Comparison of ENCODE assay signal across 19 cellular contexts in genomic region chr11:120682026-120682649, GRCh38.
DNase-seq lines count a peak whose midpoint lies in the region; ATAC-seq, FAIRE-seq and TF ChIP-seq lines count a peak whose summit lies in the region.
"Had no signal": no experiment of that assay in that cellular context is flagged by ENCODE, and none has a peak within 500 bp of the region (broad histone marks: within the 10 kb centered on the region; RNA-seq: fewer than 3 reads in every experiment).

No MANE protein-coding gene starts in this region.

- H3K79me2 ChIP-seq in H1 (ENCODE audit: control insufficient read depth in 1 of 2, insufficient read depth in 2 of 2, low read length in 2 of 2) = no peaks in the 10 kb centered on the region

- peak overlapping the region; percentile 50 for H4K91ac ChIP-seq in H1 (replicated peaks; ENCODE audit: insufficient read length, low read length)
- no peak overlapping the region for H4K91ac ChIP-seq in neuronal stem cell (ENCODE audit: low read depth, low read length, poor library complexity)

- H3K9ac ChIP-seq in H1 (replicated peaks in 1 of 4; ENCODE audit: extremely low read depth in 1 of 4, low read depth in 3 of 4, low read length in 3 of 4) (no peak overlapping the region), neuronal stem cell (ENCODE audit: low read depth, low read length, poor library complexity) (no peak overlapping the region)
- H3K9ac ChIP-seq: BLaER1 had no signal

- TF ChIP-seq RAD21 in H1 (IDR thresholded peaks at IDR 0.05 in 1 of 2, conservative IDR thresholded peaks at IDR 0.05 in 1 of 2; ENCODE audit: low read depth in 2 of 2, low read length in 2 of 2) = 0 out of 4 replicates have a peak, but pooled peaks of 1 of the 2 experiments have one; percentile 2

- intact Hi-C loops in upper lobe of right lung (cut with DNase I) = no loop called here

- H4K8ac ChIP-seq in H1 (ENCODE audit: extremely low read depth, insufficient read depth, low read length) (no peak overlapping the region), neuronal stem cell (ENCODE audit: low read depth, low read length) (no peak overlapping the region)

- H3K56ac ChIP-seq in H1 (replicated peaks; ENCODE audit: insufficient read length, low read depth, low read length) = no peak overlapping the region

- H4K20me1 ChIP-seq in H1 (replicated peaks in 1 of 2; ENCODE audit: control insufficient read depth in 1 of 2, insufficient read depth in 2 of 2, low read length in 2 of 2) = no peaks in the 10 kb centered on the region
- H4K20me1 ChIP-seq: BLaER1 had no signal

- TF ChIP-seq CTCF in H1 (IDR thresholded peaks at IDR 0.05; ENCODE audit: control extremely low read depth in 1 of 3, insufficient read depth in 1 of 3, low read depth in 1 of 3, low read length in 3 of 3) (no peak), upper lobe of right lung (IDR thresholded peaks at IDR 0.05) (no peak)

- H3K14ac ChIP-seq in H1 (ENCODE audit: insufficient read length) (no peak overlapping the region), neuronal stem cell (ENCODE audit: low read length) (no peak overlapping the region)

- H3K27me3 ChIP-seq in H1 (replicated peaks in 1 of 4; ENCODE audit: control insufficient read depth in 3 of 4, extremely low read depth in 1 of 4, insufficient read depth in 3 of 4, low read length in 3 of 4) (no peaks in the 10 kb centered on the region), neuronal stem cell (ENCODE audit: control insufficient read depth in 3 of 3, insufficient read depth in 3 of 3, low read depth in 1 of 3, low read length in 3 of 3) (no peaks in the 10 kb centered on the region), upper lobe of right lung (peaks cover 18% of the 10 kb centered on the region)
- H3K27me3 ChIP-seq: BLaER1, MG63 had no signal

- H3K4me3 ChIP-seq in H1 (ENCODE audit: extremely low read depth in 1 of 4, insufficient read depth in 2 of 4, low read depth in 3 of 4, low read length in 4 of 4) (no peak overlapping the region), neuronal stem cell (ENCODE audit: low read length in 2 of 2) (peak overlapping the region in 1 of 2 donors; percentile 8), upper lobe of right lung (no peak overlapping the region)
- H3K4me3 ChIP-seq: A549, BLaER1, MG63 had no signal

- H2AFZ ChIP-seq in H1 (ENCODE audit: low read length) (0 out of 2 replicates have a peak overlapping the region, but pooled peaks have one; percentile 6), neuronal stem cell (ENCODE audit: low read length) (peak overlapping the region; percentile 79)

- 0 out of 2 replicates have a peak, but pooled peaks cover 2% of the 10 kb centered on the region for H3K79me1 ChIP-seq in H1 (ENCODE audit: low read depth, low read length)
- no peaks in the 10 kb centered on the region for H3K79me1 ChIP-seq in neuronal stem cell (ENCODE audit: low read depth, low read length)

- H2BK12ac ChIP-seq in H1 (ENCODE audit: low read depth, low read length) (no peak overlapping the region), neuronal stem cell (ENCODE audit: low read length) (no peak overlapping the region)

- no peak overlapping the region for H3K4me2 ChIP-seq in H1 (ENCODE audit: insufficient read depth in 1 of 2, low read depth in 2 of 2, low read length in 2 of 2)
- no peak overlapping the region for H3K4me2 ChIP-seq in neuronal stem cell (ENCODE audit: insufficient read depth, low read length, poor library complexity, severe bottlenecking)
- H3K4me2 ChIP-seq: A549, BLaER1 had no signal

- H2BK120ac ChIP-seq in H1 (replicated peaks; ENCODE audit: low read depth, low read length) = no peak overlapping the region
- H2BK120ac ChIP-seq in neuronal stem cell (ENCODE audit: low read depth, low read length) = no peak overlapping the region

- DNase-seq in GM12892 (ENCODE audit: insufficient read length) (no peak), H1 (ENCODE audit: low read depth in 1 of 2, low spot score in 2 of 2) (peak in 1 of 2 experiments; percentile 17), medulla oblongata (ENCODE audit: extremely low spot score) (peak; percentile 35), neuronal stem cell (ENCODE audit: low spot score) (no peak), LoVo (ENCODE audit: low spot score) (no peak), DMS53 treated with DMSO at 0.1 percent for 48 hours (lab: John Stamatoyannopoulos, UW; ENCODE audit: unreplicated experiment) (no peak), upper lobe of right lung (no peak)
- DNase-seq: CD4-positive, alpha-beta memory T cell; DMS153; Karpas-422; NCI-H1048; NCI-H146; NCI-H2081 treated with DMSO at 0.1 percent for 48 hours; NK-92 treated with Interleukin-12 subunit alpha and Interleukin-12 subunit beta, amount 100 ng/mL, for 24 hours; OCI-M1; Right ventricle myocardium superior had no signal

- POLR2A ChIA-PET in H1 (lab: Charles Lee; ENCODE audit: partially characterized antibody) = interaction anchor here (0.8 kb wide), 1 partner anchor 31 kb away, joined by 3 read pairs; no protein-coding TSS in a partner anchor

- no peak for ATAC-seq in upper lobe of right lung
- ATAC-seq: A549 had no signal

- TF ChIP-seq POLR2A in GM12892 (IDR thresholded peaks at IDR 0.05; ENCODE audit: low read depth, low read length) (no peak), H1 (IDR thresholded peaks at IDR 0.05; ENCODE audit: control extremely low read depth in 1 of 2, low read depth in 2 of 2, low read length in 2 of 2) (no peak)

- peak overlapping the region; percentile 4; the same call in 1 of the 2 replicates for H2BK20ac ChIP-seq in H1 (ENCODE audit: low read length)

- CTCF ChIA-PET in H1 (lab: Charles Lee; ENCODE audit: partially characterized antibody) = interaction anchor here (0.8 to 12.7 kb wide), 17 partner anchors 14 to 247 kb away, joined by 3 to 98 read pairs (median 4); partner anchors contain the start of gene GRIK4

- no peak for TF ChIP-seq EP300 in H1 (IDR thresholded peaks at IDR 0.05; ENCODE audit: borderline replicate concordance in 1 of 2, low read depth in 2 of 2, low read length in 2 of 2)

- H3K18ac ChIP-seq in H1 (ENCODE audit: extremely low read depth, low read length) = peak overlapping the region; percentile 64
- no peak overlapping the region for H3K18ac ChIP-seq in neuronal stem cell (ENCODE audit: low read length)

- H2BK5ac ChIP-seq in H1 (ENCODE audit: low read depth, low read length) = no peak overlapping the region; the same call in 1 of the 2 replicates
- no peak overlapping the region for H2BK5ac ChIP-seq in neuronal stem cell (ENCODE audit: low read length)

- H2AK5ac ChIP-seq in H1 (ENCODE audit: low read depth, low read length) (no peak overlapping the region), neuronal stem cell (ENCODE audit: low read depth, low read length) (no peak overlapping the region)

- H3K4me1 ChIP-seq in H1 (replicated peaks in 1 of 4; ENCODE audit: control insufficient read depth in 3 of 4, insufficient read depth in 4 of 4, low read length in 3 of 4) (peaks cover 0 to 10% (median 5%) of the 10 kb centered on the region in 4 experiments; a peak in 5 of 7 replicates), neuronal stem cell (ENCODE audit: control insufficient read depth in 2 of 2, insufficient read depth in 1 of 2, low read depth in 1 of 2, low read length in 2 of 2) (peaks cover 7 to 17% of the 10 kb centered on the region in 2 donors), upper lobe of right lung (no peaks in the 10 kb centered on the region)
- H3K4me1 ChIP-seq: A549 had no signal

- H3K23ac ChIP-seq in H1 (ENCODE audit: insufficient read length) (no peak overlapping the region), neuronal stem cell (ENCODE audit: low read depth, low read length, poor library complexity) (no peak overlapping the region)

- 53% methylated on average over 10 of the region's 10 CpGs; no CpG with 5 or more reads in 1 of the 2 experiments for WGBS in H1 (ENCODE audit: extremely low coverage in 1 of 2, insufficient coverage in 1 of 2, insufficient read length in 1 of 2, insufficient replicate concordance in 2 of 2, low coverage in 1 of 2, low lambda C conversion rate in 2 of 2, missing lambda C conversion rate in 1 of 2), 2 experiments
- no CpG with 5 or more reads among the region's 10 CpGs for WGBS in neuronal stem cell (ENCODE audit: extremely low coverage in 2 of 2, insufficient read length in 2 of 2, insufficient replicate concordance in 1 of 2), 2 donors

- FAIRE-seq in GM12892 (lab: Jason Lieb, UNC) (peak; percentile 44), H1 (lab: Jason Lieb, UNC) (peak; percentile 39)
- FAIRE-seq: A549 had no signal

- H2BK15ac ChIP-seq in H1 (ENCODE audit: low read length) (no peak overlapping the region), neuronal stem cell (ENCODE audit: low read length) (no peak overlapping the region)

- H3K36me3 ChIP-seq in H1 (ENCODE audit: control insufficient read depth in 2 of 4, insufficient read depth in 4 of 4, low read length in 3 of 4) = no peaks in the 10 kb centered on the region; a peak in 1 of 8 replicates
- H3K36me3 ChIP-seq in neuronal stem cell (replicated peaks in 1 of 2; ENCODE audit: control insufficient read depth in 2 of 2, insufficient read depth in 2 of 2, low read length in 2 of 2) = no peaks in the 10 kb centered on the region
- no peaks in the 10 kb centered on the region for H3K36me3 ChIP-seq in upper lobe of right lung
- H3K36me3 ChIP-seq: BLaER1, MG63 had no signal

- H3K9me3 ChIP-seq in H1 (ENCODE audit: insufficient read depth in 2 of 2, low read depth in 1 of 2, low read length in 1 of 2) (no peaks in the 10 kb centered on the region), neuronal stem cell (replicated peaks in 1 of 2; ENCODE audit: control insufficient read depth in 2 of 2, insufficient read depth in 1 of 2, low read depth in 1 of 2, low read length in 2 of 2) (no peaks in the 10 kb centered on the region), upper lobe of right lung (no peaks in the 10 kb centered on the region)
- H3K9me3 ChIP-seq: A549, BLaER1, MG63 had no signal

- no peak overlapping the region for H4K5ac ChIP-seq in H1 (ENCODE audit: insufficient read length, low read depth, low read length)

- no peak overlapping the region for H3K27ac ChIP-seq in H1 (ENCODE audit: low read depth, low read length)
- no peak overlapping the region for H3K27ac ChIP-seq in neuronal stem cell (replicated peaks; ENCODE audit: low read length)
- H3K27ac ChIP-seq in upper lobe of right lung = no peak overlapping the region
- H3K27ac ChIP-seq: A549, BLaER1 had no signal

- H3K4ac ChIP-seq in H1 (replicated peaks; ENCODE audit: insufficient read length, low read depth, low read length) (no peak overlapping the region), neuronal stem cell (ENCODE audit: low read length) (no peak overlapping the region)

- H3K23me2 ChIP-seq in H1 (ENCODE audit: low read depth, low read length) = no peaks in the 10 kb centered on the region

TF ChIP-seq in H1, 55 proteins besides CTCF, POLR2A, EP300 and RAD21 (continues in another document):
- TF ChIP-seq MAX (IDR thresholded peaks at IDR 0.05) (peak; percentile 33), YY1 (IDR thresholded peaks at IDR 0.05; ENCODE audit: low read depth, low read length) (peak; percentile 66)
